ENCODE assay signal across 9 cellular contexts in the genomic region with DNA sequence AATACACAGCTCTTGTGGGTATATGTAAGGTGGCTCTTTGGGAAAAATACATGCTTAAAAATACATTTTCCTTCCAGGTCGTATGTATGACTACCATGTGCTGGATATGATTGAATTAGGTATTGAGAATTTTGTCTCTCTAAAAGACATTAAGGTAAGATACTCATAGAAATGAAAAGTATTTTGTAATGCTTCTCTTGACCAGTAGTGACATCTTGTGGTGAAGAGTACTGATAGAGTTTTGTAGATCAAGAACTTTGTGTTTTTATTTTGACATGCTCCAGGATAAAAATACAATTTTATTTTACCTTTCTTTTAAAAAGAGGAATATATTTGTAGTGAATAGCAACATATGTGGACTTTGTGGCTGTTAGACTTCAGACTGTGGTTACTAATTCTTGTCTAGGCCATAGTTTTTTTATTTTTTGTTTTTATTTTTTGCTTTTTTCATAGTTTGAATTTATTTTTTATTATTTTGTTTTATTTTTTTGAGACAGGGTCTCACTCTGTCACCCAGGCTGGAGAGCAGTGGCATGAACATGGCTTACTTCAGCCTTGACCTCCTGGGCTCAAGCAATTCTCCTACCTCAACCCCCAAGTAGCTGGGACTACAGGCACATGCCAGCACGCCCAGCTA. TPM values are rescaled to one million over a fixed set of nuclear protein-coding genes. Genes with fewer than 3 reads are reported as not detected.
DNase-seq lines count a peak whose midpoint lies in the region; ATAC-seq and TF ChIP-seq lines count a peak whose summit lies in the region.
"Had no signal": no experiment of that assay in that cellular context is flagged by ENCODE, and none has a peak within 500 bp of the region (broad histone marks: within the 10 kb centered on the region; RNA-seq: fewer than 3 reads in every experiment).

No MANE protein-coding gene starts in this region.

- intact Hi-C loops in A673 (cut with micrococcal nuclease; ENCODE audit: unreplicated experiment): loop anchor here (1.0 to 10.0 kb wide), 2 partner anchors 317 to 475 kb away; no protein-coding TSS in a partner anchor
- intact Hi-C loops in aorta (cut with DNase I): no loop called here

- TF ChIP-seq CTCF in A673 (conservative IDR thresholded peaks at IDR 0.05; ENCODE audit: low read depth, low read length): peak; percentile 45
- peak; percentile 21 for TF ChIP-seq CTCF in GM10266 (IDR thresholded peaks at IDR 0.05; ENCODE audit: control insufficient read depth, insufficient read depth, low read depth, missing control alignments)

- H3K9me3 ChIP-seq in A673 (ENCODE audit: low read depth, low read length, poor library complexity, severe bottlenecking): no peaks in the 10 kb centered on the region
- no peaks in the 10 kb centered on the region for H3K9me3 ChIP-seq in aorta (ENCODE audit: control insufficient read depth, low read length)

- CTCF ChIA-PET in A673 (lab: Charles Lee): no interaction called here

- H3K36me3 ChIP-seq in A673 (ENCODE audit: insufficient read depth, low read length, poor library complexity, severe bottlenecking): peaks cover 72% of the 10 kb centered on the region
- peaks cover 0 to 8% of the 10 kb centered on the region in 2 donors for H3K36me3 ChIP-seq in aorta (ENCODE audit: control insufficient read depth in 1 of 2, insufficient read depth in 2 of 2, low read length in 1 of 2)

- DNase-seq in A673 (ENCODE audit: low spot score) (peak; percentile 19), GM10266 (ENCODE audit: extremely low spot score) (no peak), SW480 (ENCODE audit: low spot score) (peak; percentile 29), immature natural killer cell (peak in 2 of 3 donors; percentile 21 to 23), NCI-H510A (lab: John Stamatoyannopoulos, UW) (no peak), aorta (no peak), D341Med (ENCODE audit: low spot score) (no peak)
- DNase-seq in stimulated activated CD4-positive, alpha-beta T cell treated with anti-CD3 and anti-CD28 coated beads, Interleukin-12 subunit alpha, Interleukin-12 subunit beta, amount 100 ng/mL, for 4 hours: no peak
- DNase-seq: activated CD4-positive, alpha-beta T cell treated with anti-CD3 and anti-CD28 coated beads for 1 hour had no signal

- H3K4me1 Mint-ChIP-seq in immature natural killer cell: no peaks in the 10 kb centered on the region

- H3K4me3 Mint-ChIP-seq in immature natural killer cell: no peak overlapping the region

- POLR2A ChIA-PET in A673 (lab: Charles Lee; ENCODE audit: low non-redundant PET): no interaction called here

- peak overlapping the region in 1 of 6 donors; percentile 12 for H3K27ac Mint-ChIP-seq in immature natural killer cell

- no peak for ATAC-seq in aorta (ENCODE audit: low FRiP score)

- no peaks in the 10 kb centered on the region for H3K9me3 Mint-ChIP-seq in immature natural killer cell

- no peaks in the 10 kb centered on the region for H3K27me3 ChIP-seq in A673 (replicated peaks; ENCODE audit: insufficient read depth, low read depth, low read length, poor library complexity)
- no peaks in the 10 kb centered on the region for H3K27me3 ChIP-seq in aorta (ENCODE audit: control insufficient read depth in 1 of 2, insufficient read depth in 2 of 2, low read length in 1 of 2)

- H3K36me3 Mint-ChIP-seq in immature natural killer cell: peaks cover 0 to 25% (median 7%) of the 10 kb centered on the region in 3 donors

- H3K4me3 ChIP-seq in A673 (ENCODE audit: low read depth, low read length, poor library complexity, severe bottlenecking) (no peak overlapping the region), aorta (ENCODE audit: low read length in 2 of 2) (no peak overlapping the region)

- H3K27ac ChIP-seq in A673 (ENCODE audit: low read depth, low read length, poor library complexity, severe bottlenecking): no peak overlapping the region
- no peak overlapping the region for H3K27ac ChIP-seq in aorta (ENCODE audit: low read depth in 1 of 2, low read length in 2 of 2)

- WGBS in aorta, 2 donors: 56 to 65% methylated on average over 2 of the region's 2 CpGs

- no TSS peak for BruUV-seq in A673 (replicated peaks; lab: Mats Ljungman, UMichigan)

- H3K4me1 ChIP-seq in A673 (ENCODE audit: insufficient read depth, low read length, poor library complexity, severe bottlenecking): no peaks in the 10 kb centered on the region
- H3K4me1 ChIP-seq in aorta (ENCODE audit: control insufficient read depth in 1 of 2, insufficient read depth in 2 of 2, low read length in 2 of 2): no peaks in the 10 kb centered on the region

- H3K27me3 Mint-ChIP-seq in immature natural killer cell (ENCODE audit: low read depth in 3 of 3): peaks cover 0 to 3% (median 2%) of the 10 kb centered on the region in 3 donors

RNA-seq across cellular contexts. Expression of gene RPF2, which starts 17.9 kb away (rescaled TPM):
- total RNA-seq in A673 (2021) (69.4 and 81.5 TPM in 2 replicates), aorta (10 to 100 TPM; 17.2 to 21.9 TPM)
- polyA plus RNA-seq in immature natural killer cell (10 to 100 TPM in 2 of 3 donors, 1 to 10 TPM in 1; 9.4 to 22.9 (median 19.9) TPM), aorta (10 to 100 TPM; 14.9 to 16.6 TPM)

RNA-seq across cellular contexts. Expression of gene GTF3C6, which starts 41.2 kb away (rescaled TPM):
- total RNA-seq in A673 (2021) (158 and 199 TPM in 2 replicates), aorta (10 to 100 TPM; 43.0 to 46.6 TPM)
- polyA plus RNA-seq in immature natural killer cell (100 to 1,000 TPM in 2 of 3 donors, 10 to 100 TPM in 1; 91.1 to 141 (median 120) TPM), aorta (10 to 100 TPM; 38.5 to 76.9 TPM)

Comparison
In these comparisons a context has a peak if more than half of its experiments do, and no peak if none do; other contexts are left out.
1. DNase-seq: peak in A673 (single experiment), SW480 (single experiment) and immature natural killer cell (2 of 3); none in GM10266 (single experiment), stimulated activated CD4-positive, alpha-beta T cell treated with anti-CD3 and anti-CD28 coated beads, Interleukin-12 subunit alpha, Interleukin-12 subunit beta, amount 100 ng/mL, for 4 hours (single experiment), NCI-H510A (single experiment), aorta (0 of 2) and D341Med (single experiment).